21 cellular contexts compared by ENCODE assay signal in the genomic region with DNA sequence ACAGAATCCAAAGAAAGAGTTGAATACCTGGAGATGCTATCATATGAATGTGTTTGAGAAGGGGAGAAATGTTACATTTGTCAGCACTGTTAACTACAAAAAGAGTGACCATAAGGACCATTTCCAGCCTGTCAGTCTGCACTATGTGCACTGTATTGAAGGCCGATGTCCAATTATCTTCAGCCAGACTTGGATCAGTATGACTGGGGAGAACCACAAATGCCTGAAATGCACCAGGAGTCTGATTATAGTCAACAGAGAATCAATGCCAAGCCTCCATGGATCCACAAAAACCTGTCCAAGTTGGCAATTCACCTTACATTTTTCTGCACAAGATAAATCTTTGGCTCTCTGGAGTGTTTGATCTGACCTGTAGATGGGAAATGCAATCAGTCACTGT.
DNase-seq lines count a peak whose midpoint lies in the region.
"Had no signal": no experiment of that assay in that cellular context is flagged by ENCODE, and none has a peak within 500 bp of the region (broad histone marks: within the 10 kb centered on the region; RNA-seq: fewer than 3 reads in every experiment).

No MANE protein-coding gene starts in this region.

- peaks cover 7% of the 10 kb centered on the region for H3K9me3 Mint-ChIP-seq in activated naive CD4-positive, alpha-beta T cell treated with anti-CD3 and anti-CD28 coated beads, Interleukin-2, amount 10 ng/mL, durations not matched to agents 7 days and 5 days

- CTCF ChIA-PET in activated naive CD4-positive, alpha-beta T cell treated with anti-CD3 and anti-CD28 coated beads, Interleukin-2, amount 10 ng/mL, durations not matched to agents 7 days and 5 days (lab: Charles Lee) = no interaction called here

- H3K27ac Mint-ChIP-seq in activated naive CD4-positive, alpha-beta T cell treated with anti-CD3 and anti-CD28 coated beads, Interleukin-2, amount 10 ng/mL, durations not matched to agents 7 days and 5 days = no peak overlapping the region
- H3K27ac Mint-ChIP-seq: CD14-positive monocyte; CD4-positive, alpha-beta memory T cell; CD4-positive, CD25-positive, alpha-beta regulatory T cell; CD8-positive, alpha-beta memory T cell had no signal

- peaks cover 45% of the 10 kb centered on the region for H3K4me1 ChIP-seq in BLaER1
- peaks cover 38 to 86% (median 57%) of the 10 kb centered on the region in 10 experiments for H3K4me1 ChIP-seq in BLaER1 treated with 17β-estradiol and CSF1 and Interleukin-3, amounts not matched to agents 10 nM and 100 nM
- H3K4me1 ChIP-seq: BE2C had no signal

- no peak overlapping the region for H3K4me3 ChIP-seq in BLaER1
- H3K4me3 ChIP-seq in BLaER1 treated with 17β-estradiol and CSF1 and Interleukin-3, amounts not matched to agents 10 nM and 100 nM = no peak overlapping the region

- H3K27me3 ChIP-seq in BLaER1 = no peaks in the 10 kb centered on the region
- no peaks in the 10 kb centered on the region for H3K27me3 ChIP-seq in BLaER1 treated with 17β-estradiol and CSF1 and Interleukin-3, amounts not matched to agents 10 nM and 100 nM
- H3K27me3 ChIP-seq: BE2C had no signal

- peak overlapping the region; percentile 68 for H3K4me2 ChIP-seq in BLaER1
- peak overlapping the region; percentile 56 to 83 (median 80) for H3K4me2 ChIP-seq in BLaER1 treated with 17β-estradiol and CSF1 and Interleukin-3, amounts not matched to agents 10 nM and 100 nM

- peak overlapping the region; percentile 77 for H3K27ac ChIP-seq in BLaER1
- peak overlapping the region; percentile 81 to 96 (median 94); a peak in 21 of 22 replicates for H3K27ac ChIP-seq in BLaER1 treated with 17β-estradiol and CSF1 and Interleukin-3, amounts not matched to agents 10 nM and 100 nM

- no peak overlapping the region for H3K9ac ChIP-seq in BLaER1
- peak overlapping the region; percentile 63 to 82 (median 76); a peak in 21 of 22 replicates for H3K9ac ChIP-seq in BLaER1 treated with 17β-estradiol and CSF1 and Interleukin-3, amounts not matched to agents 10 nM and 100 nM

- H4K20me1 ChIP-seq in BLaER1 = no peaks in the 10 kb centered on the region
- H4K20me1 ChIP-seq in BLaER1 treated with 17β-estradiol and CSF1 and Interleukin-3, amounts not matched to agents 10 nM and 100 nM = no peaks in the 10 kb centered on the region

- no peaks in the 10 kb centered on the region for H3K4me1 Mint-ChIP-seq in activated naive CD4-positive, alpha-beta T cell treated with anti-CD3 and anti-CD28 coated beads, Interleukin-2, amount 10 ng/mL, durations not matched to agents 7 days and 5 days
- H3K4me1 Mint-ChIP-seq: CD14-positive monocyte; CD4-positive, alpha-beta memory T cell; CD4-positive, CD25-positive, alpha-beta regulatory T cell; CD8-positive, alpha-beta memory T cell had no signal

- no peaks in the 10 kb centered on the region for H3K27me3 Mint-ChIP-seq in activated naive CD4-positive, alpha-beta T cell treated with anti-CD3 and anti-CD28 coated beads, Interleukin-2, amount 10 ng/mL, durations not matched to agents 7 days and 5 days
- H3K27me3 Mint-ChIP-seq: CD4-positive, alpha-beta memory T cell; CD4-positive, CD25-positive, alpha-beta regulatory T cell; CD8-positive, alpha-beta memory T cell had no signal

- H3K4me3 Mint-ChIP-seq in activated naive CD4-positive, alpha-beta T cell treated with anti-CD3 and anti-CD28 coated beads, Interleukin-2, amount 10 ng/mL, durations not matched to agents 7 days and 5 days = no peak overlapping the region
- H3K4me3 Mint-ChIP-seq: CD14-positive monocyte; CD4-positive, alpha-beta memory T cell; CD4-positive, CD25-positive, alpha-beta regulatory T cell; CD8-positive, alpha-beta memory T cell had no signal

- H3K9me3 ChIP-seq in BLaER1 = peaks cover 69% of the 10 kb centered on the region
- H3K9me3 ChIP-seq in BLaER1 treated with 17β-estradiol and CSF1 and Interleukin-3, amounts not matched to agents 10 nM and 100 nM (replicated peaks in 1 of 11) = peaks cover 0 to 74% (median 53%) of the 10 kb centered on the region in 11 experiments; a peak in 19 of 22 replicates
- H3K9me3 ChIP-seq: BE2C had no signal

- H3K36me3 ChIP-seq in BLaER1 = peaks cover 12% of the 10 kb centered on the region; the same call in 1 of the 2 replicates
- peaks cover 0 to 8% (median 0%) of the 10 kb centered on the region in 11 experiments; a peak in 2 of 22 replicates for H3K36me3 ChIP-seq in BLaER1 treated with 17β-estradiol and CSF1 and Interleukin-3, amounts not matched to agents 10 nM and 100 nM
- H3K36me3 ChIP-seq: BE2C had no signal

- peak; percentile 42 for DNase-seq in astrocyte of the hippocampus (ENCODE audit: low read depth, low spot score)
- peak; percentile 72 for DNase-seq in cerebellum (ENCODE audit: low spot score)
- no peak for DNase-seq in effector CD4-positive, alpha-beta T cell
- no peak for DNase-seq in NCI-H128 (lab: John Stamatoyannopoulos, UW; ENCODE audit: unreplicated experiment)
- DNase-seq in activated naive CD4-positive, alpha-beta T cell treated with anti-CD3 and anti-CD28 coated beads, Interleukin-2, amount 10 ng/mL, durations not matched to agents 7 days and 5 days = no peak
- DNase-seq: 8988T; ACHN; BE2C; CD4-positive, alpha-beta memory T cell; CD4-positive, CD25-positive, alpha-beta regulatory T cell; CD8-positive, alpha-beta memory T cell; COR-L47; DMS 273 treated with DMSO at 0.1 percent for 48 hours; DMS153; DMS79; DND-41; EL; GF-D8 had no signal

- no peaks in the 10 kb centered on the region for H3K36me3 Mint-ChIP-seq in activated naive CD4-positive, alpha-beta T cell treated with anti-CD3 and anti-CD28 coated beads, Interleukin-2, amount 10 ng/mL, durations not matched to agents 7 days and 5 days
- H3K36me3 Mint-ChIP-seq: CD14-positive monocyte; CD4-positive, alpha-beta memory T cell; CD4-positive, CD25-positive, alpha-beta regulatory T cell; CD8-positive, alpha-beta memory T cell had no signal

Comparison
In these comparisons a context has a peak if more than half of its experiments do, and no peak if none do; other contexts are left out.
1. DNase-seq: peak in astrocyte of the hippocampus (single experiment) and cerebellum (single experiment); none in effector CD4-positive, alpha-beta T cell (single experiment), NCI-H128 (single experiment) and activated naive CD4-positive, alpha-beta T cell treated with anti-CD3 and anti-CD28 coated beads, Interleukin-2, amount 10 ng/mL, durations not matched to agents 7 days and 5 days (single experiment).